Comparison of ENCODE assay signal across 11 cellular contexts in the genomic region with DNA sequence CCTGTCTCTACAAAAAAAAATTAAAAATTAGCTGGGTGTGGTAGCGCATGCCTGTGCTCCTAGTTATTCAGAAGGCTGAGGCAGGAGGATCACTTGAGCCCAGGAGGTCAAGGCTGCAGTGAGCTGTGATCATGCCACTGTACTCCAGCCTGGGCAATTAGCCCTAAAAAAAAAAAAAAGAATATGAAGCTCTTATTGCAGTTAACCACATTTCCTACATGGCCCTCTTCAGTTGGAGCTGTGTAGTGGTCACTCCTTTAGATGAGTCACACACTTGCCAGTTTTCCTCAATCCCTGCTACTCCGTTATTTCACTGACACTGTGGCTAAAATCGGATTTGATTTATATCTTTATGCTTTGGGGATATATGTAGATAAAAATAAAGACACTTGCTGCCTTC. TPM values are rescaled to one million over a fixed set of nuclear protein-coding genes. Genes with fewer than 3 reads are reported as not detected.
A peak's percentile ranks its signal among the peaks of the same experiment; 100 is the strongest.
DNase-seq lines count a peak whose midpoint lies in the region; ATAC-seq and TF ChIP-seq lines count a peak whose summit lies in the region.
"Had no signal": no experiment of that assay in that cellular context is flagged by ENCODE, and none has a peak within 500 bp of the region (broad histone marks: within the 10 kb centered on the region; RNA-seq: fewer than 3 reads in every experiment).

No MANE protein-coding gene starts in this region.

- H3K27ac ChIP-seq in hepatocyte, result peak overlapping the region; percentile 4
- H3K27ac ChIP-seq: suprapubic skin had no signal

- peaks cover 33% of the 10 kb centered on the region for H3K4me1 Mint-ChIP-seq in T-helper 17 cell
- H3K4me1 Mint-ChIP-seq in activated CD8-positive, alpha-beta memory T cell treated with anti-CD3 and anti-CD28 coated beads, Interleukin-2, amount 10 ng/mL, durations not matched to agents 7 days and 5 days, result peaks cover 49% of the 10 kb centered on the region

- TF ChIP-seq CTCF in AG09309 (IDR thresholded peaks at IDR 0.05; ENCODE audit: control insufficient read depth, insufficient read depth, low read depth, low read length, missing control alignments) (no peak), hepatocyte (IDR thresholded peaks at IDR 0.05; ENCODE audit: poor library complexity) (no peak)

- H3K79me2 ChIP-seq in hepatocyte, result peaks cover 100% of the 10 kb centered on the region

- H3K27me3 Mint-ChIP-seq in T-helper 17 cell, result no peaks in the 10 kb centered on the region
- H3K27me3 Mint-ChIP-seq in activated CD8-positive, alpha-beta memory T cell treated with anti-CD3 and anti-CD28 coated beads, Interleukin-2, amount 10 ng/mL, durations not matched to agents 7 days and 5 days, result no peaks in the 10 kb centered on the region

- peaks cover 6% of the 10 kb centered on the region for H3K4me1 ChIP-seq in hepatocyte (ENCODE audit: insufficient read depth)

- H3K4me3 Mint-ChIP-seq in T-helper 17 cell, result no peak overlapping the region
- H3K4me3 Mint-ChIP-seq in activated CD8-positive, alpha-beta memory T cell treated with anti-CD3 and anti-CD28 coated beads, Interleukin-2, amount 10 ng/mL, durations not matched to agents 7 days and 5 days, result no peak overlapping the region

- 88% methylated on average over 3 of the region's 3 CpGs for WGBS in hepatocyte (ENCODE audit: low lambda C conversion rate, missing lambda C conversion rate)

- H3K4me3 ChIP-seq in AG09309 (ENCODE audit: control insufficient read depth, low read depth, low read length) (no peak overlapping the region), hepatocyte (no peak overlapping the region)
- H3K4me3 ChIP-seq: suprapubic skin had no signal

- CTCF ChIA-PET in activated CD8-positive, alpha-beta memory T cell treated with anti-CD3 and anti-CD28 coated beads, Interleukin-2, amount 10 ng/mL, durations not matched to agents 7 days and 5 days (lab: Charles Lee), result interaction anchor here (0.7 to 1.5 kb wide), 5 partner anchors 8 to 147 kb away, joined by 3 to 5 read pairs (median 3); a partner anchor contains a TSS

- peaks cover 9% of the 10 kb centered on the region for H4K20me1 ChIP-seq in hepatocyte (ENCODE audit: insufficient read depth, poor library complexity, severe bottlenecking)

- H3K36me3 ChIP-seq in hepatocyte (replicated peaks; ENCODE audit: insufficient read depth, low read depth), result no peaks in the 10 kb centered on the region
- H3K36me3 ChIP-seq: suprapubic skin had no signal

- no peaks in the 10 kb centered on the region for H3K9me2 ChIP-seq in hepatocyte (replicated peaks; ENCODE audit: insufficient read depth)

- H3K4me2 ChIP-seq in hepatocyte, result no peak overlapping the region

- no peaks in the 10 kb centered on the region for H3K9me3 Mint-ChIP-seq in activated CD8-positive, alpha-beta memory T cell treated with anti-CD3 and anti-CD28 coated beads, Interleukin-2, amount 10 ng/mL, durations not matched to agents 7 days and 5 days (ENCODE audit: low read depth)

- no peaks in the 10 kb centered on the region for H3K36me3 Mint-ChIP-seq in T-helper 17 cell (ENCODE audit: low read depth)
- peaks cover 36% of the 10 kb centered on the region for H3K36me3 Mint-ChIP-seq in activated CD8-positive, alpha-beta memory T cell treated with anti-CD3 and anti-CD28 coated beads, Interleukin-2, amount 10 ng/mL, durations not matched to agents 7 days and 5 days

- DNase-seq in AG09309 (ENCODE audit: low read depth), result peak; percentile 57
- peak; percentile 21 for DNase-seq in HK-2 (ENCODE audit: unreplicated experiment)
- DNase-seq in T-helper 17 cell, result no peak
- no peak for DNase-seq in hepatocyte (ENCODE audit: low spot score)
- DNase-seq in SIG-M5 (lab: John Stamatoyannopoulos, UW), result no peak
- DNase-seq in activated CD8-positive, alpha-beta memory T cell treated with anti-CD3 and anti-CD28 coated beads, Interleukin-2, amount 10 ng/mL, durations not matched to agents 7 days and 5 days, result no peak
- DNase-seq: Caco-2; effector memory CD4-positive, alpha-beta T cell had no signal

- ATAC-seq in T-helper 17 cell (no peak), HG02798 (IDR thresholded peaks at IDR 0.05; ENCODE audit: poor library complexity, unreplicated experiment) (no peak), GM21528 (IDR thresholded peaks at IDR 0.05; ENCODE audit: low FRiP score, unreplicated experiment) (no peak)
- no peak for ATAC-seq in activated CD8-positive, alpha-beta memory T cell treated with anti-CD3 and anti-CD28 coated beads, Interleukin-2, amount 10 ng/mL, durations not matched to agents 7 days and 5 days

- H2AFZ ChIP-seq in hepatocyte, result no peak overlapping the region

- H3K27me3 ChIP-seq in hepatocyte, result no peaks in the 10 kb centered on the region
- H3K27me3 ChIP-seq: suprapubic skin had no signal

- H3K9me3 ChIP-seq in T-helper 17 cell (ENCODE audit: control insufficient read depth, low read length, poor library complexity, severe bottlenecking) (no peaks in the 10 kb centered on the region), hepatocyte (ENCODE audit: low read depth) (no peaks in the 10 kb centered on the region)
- H3K9me3 ChIP-seq: Caco-2, suprapubic skin had no signal

- H3K27ac Mint-ChIP-seq in T-helper 17 cell, result peak overlapping the region; percentile 53
- no peak overlapping the region for H3K27ac Mint-ChIP-seq in activated CD8-positive, alpha-beta memory T cell treated with anti-CD3 and anti-CD28 coated beads, Interleukin-2, amount 10 ng/mL, durations not matched to agents 7 days and 5 days

RNA-seq across cellular contexts. Expression of a gene that starts 11.8 kb away (rescaled TPM):
- total RNA-seq in T-helper 17 cell (10 to 100 TPM; 42.3 to 45.7 TPM), hepatocyte (38.6 and 44.1 TPM in 2 replicates)
- polyA plus RNA-seq in hepatocyte, result 52.5 and 54.8 TPM in 2 replicates
- 10 to 100 TPM; 71.1 to 91.2 TPM for total RNA-seq in activated CD8-positive, alpha-beta memory T cell treated with anti-CD3 and anti-CD28 coated beads, Interleukin-2, amount 10 ng/mL, durations not matched to agents 7 days and 5 days

RNA-seq across cellular contexts. Expression of a gene that starts 37.8 kb away (rescaled TPM):
- total RNA-seq in T-helper 17 cell (1 to 10 TPM; 1.7 to 2.1 TPM), hepatocyte (1.0 and 1.6 TPM in 2 replicates)
- 0.32 and 1.4 TPM in 2 replicates for polyA plus RNA-seq in hepatocyte
- total RNA-seq in activated CD8-positive, alpha-beta memory T cell treated with anti-CD3 and anti-CD28 coated beads, Interleukin-2, amount 10 ng/mL, durations not matched to agents 7 days and 5 days, result 1 to 10 TPM; 2.1 to 5.3 TPM

Comparison
In these comparisons a context has a peak if more than half of its experiments do, and no peak if none do; other contexts are left out.
1. DNase-seq: peak in AG09309 (single experiment) and HK-2 (single experiment); none in T-helper 17 cell (0 of 3), hepatocyte (single experiment), SIG-M5 (single experiment) and activated CD8-positive, alpha-beta memory T cell treated with anti-CD3 and anti-CD28 coated beads, Interleukin-2, amount 10 ng/mL, durations not matched to agents 7 days and 5 days (single experiment).